ENCODE assay signal across 8 cellular contexts in genomic region chr17:2337152-2337810, GRCh38. TPM values are rescaled to one million over a fixed set of nuclear protein-coding genes. Genes with fewer than 3 reads are reported as not detected.
DNase-seq lines count a peak whose midpoint lies in the region; ATAC-seq and TF ChIP-seq lines count a peak whose summit lies in the region.

Gene SGSM2 (plus strand): TSS chr17:2337501. CDS start chr17:2337689, 188 bp downstream.

- no peak for TF ChIP-seq CTCF in GM12864 (IDR thresholded peaks at IDR 0.05; ENCODE audit: low read depth, low read length, missing control alignments)
- TF ChIP-seq CTCF in foreskin keratinocyte (conservative IDR thresholded peaks at IDR 0.05) = no peak

- H3K4me3 ChIP-seq in GM12864 (ENCODE audit: low read depth, low read length) (peak within 1 kb of the TSS; percentile 91), neuron (ENCODE audit: low read length) (peak within 1 kb of the TSS; percentile 94)

- peaks cover 42% of the 10 kb centered on the region for H3K36me3 ChIP-seq in neuron (ENCODE audit: insufficient read depth, low read length)

- ATAC-seq in HG03520 (IDR thresholded peaks at IDR 0.05; ENCODE audit: unreplicated experiment) (peak; percentile 17), foreskin keratinocyte (peak; percentile 41), HG03039 (IDR thresholded peaks at IDR 0.05; ENCODE audit: unreplicated experiment) (no peak)

- peak within 1 kb of the TSS; percentile 63 for H2AFZ ChIP-seq in neuron (ENCODE audit: low read depth, low read length)

- H3K9me3 ChIP-seq in neuron (ENCODE audit: low read length) = no peaks in the 10 kb centered on the region

- H3K27me3 ChIP-seq in foreskin keratinocyte = no peaks in the 10 kb centered on the region
- no peaks in the 10 kb centered on the region for H3K27me3 ChIP-seq in neuron (ENCODE audit: insufficient read depth, low read length)

- H3K4me1 ChIP-seq in foreskin keratinocyte = no peaks in the 10 kb centered on the region
- H3K4me1 ChIP-seq in neuron (ENCODE audit: insufficient read depth, low read length) = peaks cover 19% of the 10 kb centered on the region

- H3K27ac ChIP-seq in foreskin keratinocyte (peak within 1 kb of the TSS; percentile 0), substantia nigra (ENCODE audit: low read depth, low read length, poor library complexity, severe bottlenecking) (peak within 1 kb of the TSS; percentile 80)

- no peak for DNase-seq in GM12864 (ENCODE audit: low read depth)
- DNase-seq in SHP77 treated with DMSO at 0.1 percent for 48 hours (lab: John Stamatoyannopoulos, UW) = peak; percentile 40
- DNase-seq in activated naive CD4-positive, alpha-beta T cell (lab: John Stamatoyannopoulos, UW) = peak; percentile 15 to 72 (median 41)
- DNase-seq in foreskin keratinocyte = no peak
- peak in 40 of 49 donors; percentile 6 to 70 (median 36) for DNase-seq in substantia nigra (lab: John Stamatoyannopoulos, UW)

RNA-seq across cellular contexts. Expression of gene SGSM2, which starts in this region (rescaled TPM):
- total RNA-seq in foreskin keratinocyte = 26.5 and 27.0 TPM in 2 replicates
- polyA plus RNA-seq in foreskin keratinocyte = 18.7 and 18.8 TPM in 2 replicates

Comparison
In these comparisons a context has a peak if more than half of its experiments do, and no peak if none do; other contexts are left out.
1. DNase-seq: peak in SHP77 treated with DMSO at 0.1 percent for 48 hours (single experiment), activated naive CD4-positive, alpha-beta T cell (4 of 4) and substantia nigra (40 of 49); none in GM12864 (single experiment) and foreskin keratinocyte (0 of 2).